ENCODE assay signal across 19 cellular contexts in genomic region chr12:131347345-131347714, GRCh38.
"Had no signal": no experiment of that assay in that cellular context is flagged by ENCODE, and none has a peak within 500 bp of the region (broad histone marks: within the 10 kb centered on the region; RNA-seq: fewer than 3 reads in every experiment).

No MANE protein-coding gene starts in this region.

- H3K36me3 ChIP-seq: ascending aorta had no signal

- DNase-seq: activated CD4-positive, alpha-beta T cell treated with anti-CD3 and anti-CD28 coated beads, Interleukin-2, amount 10 ng/mL, durations not matched to agents 24 days and 14 days; activated CD4-positive, alpha-beta T cell treated with anti-CD3 and anti-CD28 coated beads, Interleukin-2, amount 50 U/mL, for 48 hours; activated T-cell treated with anti-CD3 and anti-CD28 coated beads, Interleukin-2, amount 50 U/mL, for 1 hour; NCI-H1092; NCI-H1417 treated with DMSO at 0.1 percent for 48 hours; NCI-H1694; NCI-H2029; NCI-H510A treated with DMSO at 0.1 percent for 48 hours; NCI-H69; NK-92 treated with Interleukin-12 subunit alpha and Interleukin-12 subunit beta, amount 100 ng/mL, for 24 hours; OCI-M1; RPMI8226; T-cell had no signal

- ATAC-seq: activated CD4-positive, CD25-positive, alpha-beta regulatory T cell treated with anti-CD3 and anti-CD28 coated beads, Interleukin-2, amount 50 U/mL, for 24 hours; Panc1; Right ventricle myocardium inferior; T-cell had no signal

- H3K4me2 ChIP-seq: KMS-11 had no signal

- H3K9ac ChIP-seq: KMS-11 had no signal

- H3K27ac ChIP-seq: ascending aorta, KMS-11, SK-N-MC had no signal

- H3K4me1 ChIP-seq: ascending aorta had no signal

- H3K4me3 ChIP-seq: ascending aorta, SK-N-MC had no signal

- H3K27me3 ChIP-seq: ascending aorta had no signal

- H3K9me3 ChIP-seq: ascending aorta had no signal
